8 cellular contexts compared by ENCODE assay signal in genomic region chr19:34662919-34663318, GRCh38. TPM values are rescaled to one million over a fixed set of nuclear protein-coding genes. Genes with fewer than 3 reads are reported as not detected.
DNase-seq lines count a peak whose midpoint lies in the region; ATAC-seq lines count a peak whose summit lies in the region.

No MANE protein-coding gene starts in this region.

- H3K4me3 Mint-ChIP-seq in activated naive CD4-positive, alpha-beta T cell treated with anti-CD3 and anti-CD28 coated beads for 36 hours = no peak overlapping the region

- no peaks in the 10 kb centered on the region for H3K36me3 Mint-ChIP-seq in activated naive CD4-positive, alpha-beta T cell treated with anti-CD3 and anti-CD28 coated beads for 36 hours (ENCODE audit: low read depth)

- H3K27ac Mint-ChIP-seq in activated naive CD4-positive, alpha-beta T cell treated with anti-CD3 and anti-CD28 coated beads for 36 hours = no peak overlapping the region

- CTCF ChIA-PET in activated naive CD4-positive, alpha-beta T cell treated with anti-CD3 and anti-CD28 coated beads for 36 hours (lab: Charles Lee) = interaction anchor here (0.8 to 3.9 kb wide), 4 partner anchors 9 to 23 kb away, joined by 3 to 17 read pairs (median 4); partner anchors contain the start of gene ZNF302

- H3K4me1 Mint-ChIP-seq in activated naive CD4-positive, alpha-beta T cell treated with anti-CD3 and anti-CD28 coated beads for 36 hours (ENCODE audit: low read depth) = peaks cover 22% of the 10 kb centered on the region

- H3K27me3 Mint-ChIP-seq in activated naive CD4-positive, alpha-beta T cell treated with anti-CD3 and anti-CD28 coated beads for 36 hours (ENCODE audit: low read depth) = peaks cover under 1% of the 10 kb centered on the region

- intact Hi-C loops in activated naive CD4-positive, alpha-beta T cell treated with anti-CD3 and anti-CD28 coated beads for 36 hours (cut with micrococcal nuclease) = loop anchor here (1.0 to 2.0 kb wide), 2 partner anchors 24 to 106 kb away; no protein-coding TSS in a partner anchor

- ATAC-seq in GM21529 (IDR thresholded peaks at IDR 0.05; ENCODE audit: unreplicated experiment) (no peak), GM18858 (IDR thresholded peaks at IDR 0.05; ENCODE audit: unreplicated experiment) (no peak)

- peaks cover 6% of the 10 kb centered on the region for H3K9me3 Mint-ChIP-seq in activated naive CD4-positive, alpha-beta T cell treated with anti-CD3 and anti-CD28 coated beads for 36 hours

- peak; percentile 62 for DNase-seq in activated naive CD4-positive, alpha-beta T cell treated with anti-CD3 and anti-CD28 coated beads for 36 hours
- no peak for DNase-seq in activated naive CD4-positive, alpha-beta T cell (lab: John Stamatoyannopoulos, UW)
- DNase-seq in NCI-H146 (lab: John Stamatoyannopoulos, UW) (peak; percentile 33), iPS-NIHi7 (ENCODE audit: extremely low spot score) (peak; percentile 63), occipital lobe (lab: John Stamatoyannopoulos, UW) (no peak)
- peak; percentile 21 for DNase-seq in activated CD4-positive, alpha-beta T cell treated with anti-CD3 and anti-CD28 coated beads for 1 hour

RNA-seq across cellular contexts. Expression of gene SCGB2B2, which starts 14.0 kb away (rescaled TPM):
- total RNA-seq in activated naive CD4-positive, alpha-beta T cell treated with anti-CD3 and anti-CD28 coated beads for 36 hours = under 1 TPM; 0.49 to 0.50 TPM
- 0.16 TPM for total RNA-seq in occipital lobe

RNA-seq across cellular contexts. Expression of gene ZNF302, which starts 14.6 kb away (rescaled TPM):
- 10 to 100 TPM; 13.1 to 13.6 TPM for total RNA-seq in activated naive CD4-positive, alpha-beta T cell treated with anti-CD3 and anti-CD28 coated beads for 36 hours
- 74.1 TPM for total RNA-seq in occipital lobe

Comparison
In these comparisons a context has a peak if more than half of its experiments do, and no peak if none do; other contexts are left out.
1. DNase-seq: peak in activated naive CD4-positive, alpha-beta T cell treated with anti-CD3 and anti-CD28 coated beads for 36 hours (single experiment), NCI-H146 (single experiment), activated CD4-positive, alpha-beta T cell treated with anti-CD3 and anti-CD28 coated beads for 1 hour (single experiment) and iPS-NIHi7 (single experiment); none in activated naive CD4-positive, alpha-beta T cell (0 of 4) and occipital lobe (single experiment).